ENCODE assay signal across 18 cellular contexts in the genomic region with DNA sequence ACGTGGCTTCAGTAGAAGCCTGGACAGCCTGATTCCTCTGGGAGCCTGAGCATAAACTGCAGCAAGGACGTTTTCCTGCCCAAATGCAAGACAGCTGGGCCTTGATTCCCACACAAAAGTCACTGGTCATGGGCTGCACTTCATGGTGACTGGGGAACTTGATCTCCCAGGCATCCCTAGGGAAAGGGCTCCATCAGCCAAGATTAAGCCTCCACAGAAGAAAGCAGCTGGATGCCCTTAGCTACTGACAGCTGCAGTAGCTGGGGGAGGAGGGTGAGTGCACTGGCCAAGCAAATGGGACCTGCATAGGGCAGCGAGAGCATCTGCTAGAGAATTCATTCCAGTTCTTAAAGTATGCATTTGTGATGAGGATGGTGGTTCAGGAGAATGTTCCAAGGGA.
"Had no signal": no experiment of that assay in that cellular context is flagged by ENCODE, and none has a peak within 500 bp of the region (broad histone marks: within the 10 kb centered on the region; RNA-seq: fewer than 3 reads in every experiment).

No MANE protein-coding gene starts in this region.

- H3K9me3 ChIP-seq: adrenal gland, esophagus muscularis mucosa, gastroesophageal sphincter, testis, upper lobe of left lung had no signal

- H3K27me3 ChIP-seq: adrenal gland, hepatocyte, testis, upper lobe of left lung had no signal

- H3K27ac ChIP-seq: adrenal gland, esophagus muscularis mucosa, gastroesophageal sphincter, hepatocyte, testis, upper lobe of left lung had no signal

- DNase-seq: activated CD4-positive, alpha-beta T cell treated with anti-CD3 and anti-CD28 coated beads, Interleukin-2, amount 50 U/mL, for 1 hour; activated CD4-positive, CD25-positive, alpha-beta regulatory T cell treated with anti-CD3 and anti-CD28 coated beads, Interleukin-2, amount 50 U/mL, for 72 hours; activated gamma-delta T cell treated with Interleukin-2 at 50 U/mL for 16 hours; dermis blood vessel endothelial cell; effector memory CD4-positive, alpha-beta T cell; left colon; midbrain; retina; stimulated activated CD4-positive, alpha-beta T cell treated with anti-CD3 and anti-CD28 coated beads, Interleukin-4, amount 100 ng/mL, for 1 hour; T1000; testis; upper lobe of left lung had no signal

- H3K4me1 ChIP-seq: adrenal gland, esophagus muscularis mucosa, gastroesophageal sphincter, testis, upper lobe of left lung had no signal

- H3K4me3 ChIP-seq: adrenal gland, esophagus muscularis mucosa, gastroesophageal sphincter, hepatocyte, smooth muscle cell, testis, upper lobe of left lung had no signal

- ATAC-seq: activated naive CD4-positive, alpha-beta T cell treated with anti-CD3 and anti-CD28 coated beads, Interleukin-2, amount 50 U/mL, for 72 hours; gastroesophageal sphincter; left colon had no signal

- H3K36me3 ChIP-seq: adrenal gland, esophagus muscularis mucosa, gastroesophageal sphincter, upper lobe of left lung had no signal
